Comparison of ENCODE assay signal across 8 cellular contexts in the genomic region with DNA sequence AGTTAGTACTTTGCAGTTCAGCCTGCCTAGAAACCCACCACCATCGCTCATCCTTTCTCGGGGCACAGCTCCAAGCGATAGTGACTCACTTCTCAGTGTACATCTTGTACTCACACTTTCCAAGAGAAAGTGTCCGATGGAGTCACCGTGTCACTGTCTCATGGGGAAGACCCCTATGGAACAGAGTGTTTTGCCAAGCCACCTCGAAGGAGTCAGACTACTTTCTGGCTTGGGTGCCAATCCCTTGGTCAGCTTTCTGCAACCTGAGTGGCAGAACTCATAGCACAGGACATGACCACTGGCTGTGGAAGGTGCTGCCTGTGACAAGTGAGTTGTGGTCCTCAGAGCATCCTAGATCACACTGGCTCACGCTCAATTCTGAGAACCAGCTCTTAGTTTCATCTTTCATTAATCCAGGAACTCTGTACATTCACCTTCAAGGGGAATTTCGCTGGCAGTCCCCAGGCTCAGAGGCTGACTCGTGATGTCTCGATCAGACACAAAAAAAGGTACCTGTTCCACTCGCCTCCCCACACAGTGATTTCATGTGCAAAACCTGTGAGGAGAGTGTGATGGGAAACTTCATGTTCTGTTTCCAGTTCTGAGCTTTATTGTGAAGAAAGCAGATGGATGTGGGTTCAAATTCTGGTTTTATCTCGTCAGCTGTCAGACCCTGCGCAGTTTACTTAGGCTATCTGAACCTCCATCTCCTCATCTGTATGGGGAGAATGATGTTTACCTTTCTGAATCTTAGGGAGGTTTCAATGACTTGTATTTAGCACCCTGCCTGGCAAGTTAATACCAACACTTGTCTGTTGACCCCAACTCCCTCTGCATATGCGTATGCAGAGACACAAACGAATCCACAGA.
DNase-seq lines count a peak whose midpoint lies in the region; ATAC-seq lines count a peak whose summit lies in the region.

No MANE protein-coding gene starts in this region.

- H3K4me3 ChIP-seq in CD8-positive, alpha-beta memory T cell (ENCODE audit: low read length): no peak overlapping the region

- H3K27ac Mint-ChIP-seq in CD8-positive, alpha-beta memory T cell: peak overlapping the region; percentile 10 to 92 (median 74)
- peak overlapping the region; percentile 95 for H3K27ac Mint-ChIP-seq in T-helper 17 cell

- peaks cover 54 to 78% (median 74%) of the 10 kb centered on the region in 3 donors for H3K4me1 Mint-ChIP-seq in CD8-positive, alpha-beta memory T cell
- peaks cover 42% of the 10 kb centered on the region for H3K4me1 Mint-ChIP-seq in T-helper 17 cell

- peaks cover 0 to 2% (median 0%) of the 10 kb centered on the region in 3 donors for H3K36me3 Mint-ChIP-seq in CD8-positive, alpha-beta memory T cell
- H3K36me3 Mint-ChIP-seq in T-helper 17 cell (ENCODE audit: low read depth): no peaks in the 10 kb centered on the region

- H3K27me3 ChIP-seq in CD8-positive, alpha-beta memory T cell (ENCODE audit: insufficient read depth, low read length, poor library complexity, severe bottlenecking): no peaks in the 10 kb centered on the region

- H3K27ac ChIP-seq in CD8-positive, alpha-beta memory T cell (ENCODE audit: low read depth, low read length): no peak overlapping the region

- H3K36me3 ChIP-seq in CD8-positive, alpha-beta memory T cell (ENCODE audit: insufficient read depth, low read length): no peaks in the 10 kb centered on the region

- DNase-seq in CD8-positive, alpha-beta memory T cell: no peak
- DNase-seq in T-helper 17 cell: no peak
- peak; percentile 45 for DNase-seq in activated T-helper 9 cell treated with anti-CD3 and anti-CD28 coated beads, Interleukin-2, amount 50 U/mL, for 16 hours (ENCODE audit: low read depth)
- peak; percentile 65 to 66 for DNase-seq in stimulated activated CD4-positive, alpha-beta T cell treated with anti-CD3 and anti-CD28 coated beads, Interleukin-15, amount 100 ng/mL, for 48 hours (ENCODE audit: low read depth in 2 of 2)
- no peak for DNase-seq in D341Med (ENCODE audit: low spot score)
- no peak for DNase-seq in NCI-H1930 (lab: John Stamatoyannopoulos, UW)

- H3K9me3 Mint-ChIP-seq in CD8-positive, alpha-beta memory T cell: no peaks in the 10 kb centered on the region

- no peaks in the 10 kb centered on the region for H3K9me3 ChIP-seq in CD8-positive, alpha-beta memory T cell (ENCODE audit: low read length)
- no peaks in the 10 kb centered on the region for H3K9me3 ChIP-seq in T-helper 17 cell (ENCODE audit: control insufficient read depth, low read length, poor library complexity, severe bottlenecking)

- ATAC-seq in T-helper 17 cell (peak; percentile 28), HG02642 (IDR thresholded peaks at IDR 0.05; ENCODE audit: poor library complexity, unreplicated experiment) (no peak), GM18909 (IDR thresholded peaks at IDR 0.05; ENCODE audit: poor library complexity, unreplicated experiment) (no peak)

- CTCF ChIA-PET in CD8-positive, alpha-beta memory T cell (lab: Charles Lee): interaction anchor here (1.1 to 5.8 kb wide), 2 partner anchors 9 to 132 kb away, joined by 4 to 52 read pairs; no protein-coding TSS in a partner anchor

- H3K4me3 Mint-ChIP-seq in CD8-positive, alpha-beta memory T cell: peak overlapping the region in 4 of 7 donors; percentile 1 to 34 (median 11)
- no peak overlapping the region for H3K4me3 Mint-ChIP-seq in T-helper 17 cell

- POLR2A ChIA-PET in CD8-positive, alpha-beta memory T cell (lab: Charles Lee): no interaction called here

- H3K27me3 Mint-ChIP-seq in CD8-positive, alpha-beta memory T cell: peaks cover 0 to 3% of the 10 kb centered on the region in 2 donors
- no peaks in the 10 kb centered on the region for H3K27me3 Mint-ChIP-seq in T-helper 17 cell

- peaks cover 41% of the 10 kb centered on the region for H3K4me1 ChIP-seq in CD8-positive, alpha-beta memory T cell (ENCODE audit: insufficient read depth, low read length)

Comparison
In these comparisons a context has a peak if more than half of its experiments do, and no peak if none do; other contexts are left out.
1. DNase-seq: peak in activated T-helper 9 cell treated with anti-CD3 and anti-CD28 coated beads, Interleukin-2, amount 50 U/mL, for 16 hours (single experiment) and stimulated activated CD4-positive, alpha-beta T cell treated with anti-CD3 and anti-CD28 coated beads, Interleukin-15, amount 100 ng/mL, for 48 hours (2 of 2); none in CD8-positive, alpha-beta memory T cell (0 of 5), T-helper 17 cell (0 of 3), D341Med (single experiment) and NCI-H1930 (0 of 2).